In genomic region chr19:42132851-42133528, GRCh38 we compare ENCODE assay signal across 8 cellular contexts. TPM values are rescaled to one million over a fixed set of nuclear protein-coding genes. Genes with fewer than 3 reads are reported as not detected.
DNase-seq lines count a peak whose midpoint lies in the region; ATAC-seq and TF ChIP-seq lines count a peak whose summit lies in the region.

No MANE protein-coding gene starts in this region.

- H3K36me3 Mint-ChIP-seq in activated CD8-positive, alpha-beta T cell treated with anti-CD3 and anti-CD28 coated beads for 36 hours (ENCODE audit: low read depth) = peaks cover 3% of the 10 kb centered on the region

- H3K36me3 ChIP-seq in effector memory CD4-positive, alpha-beta T cell (ENCODE audit: control insufficient read depth, insufficient read depth, low read length) = no peaks in the 10 kb centered on the region

- peak; percentile 94 for DNase-seq in GM03348 (ENCODE audit: low spot score)
- peak; percentile 95 for DNase-seq in NCI-H748 (lab: John Stamatoyannopoulos, UW; ENCODE audit: unreplicated experiment)
- peak; percentile 81 for DNase-seq in activated CD8-positive, alpha-beta T cell treated with anti-CD3 and anti-CD28 coated beads for 36 hours
- DNase-seq in effector memory CD4-positive, alpha-beta T cell = peak; percentile 76 to 77 (median 76)
- peak; percentile 93 for DNase-seq in mesenteric fat pad (ENCODE audit: low spot score)
- peak; percentile 84 for DNase-seq in stimulated activated CD8-positive, alpha-beta memory T cell treated with anti-CD3 and anti-CD28 coated beads, Interleukin-15, amount 100 ng/mL, for 24 hours (ENCODE audit: low read depth)
- no peak for DNase-seq in cortex of kidney (lab: John Stamatoyannopoulos, UW)

- H3K27ac Mint-ChIP-seq in activated CD8-positive, alpha-beta T cell treated with anti-CD3 and anti-CD28 coated beads for 36 hours = peak overlapping the region; percentile 79

- no peaks in the 10 kb centered on the region for H3K9me3 Mint-ChIP-seq in activated CD8-positive, alpha-beta T cell treated with anti-CD3 and anti-CD28 coated beads for 36 hours

- peak overlapping the region; percentile 69 for H3K4me3 ChIP-seq in effector memory CD4-positive, alpha-beta T cell (ENCODE audit: insufficient read depth, low read depth, low read length, poor library complexity, severe bottlenecking)

- CTCF ChIA-PET in activated CD8-positive, alpha-beta T cell treated with anti-CD3 and anti-CD28 coated beads for 36 hours (lab: Charles Lee) = interaction anchor here (0.6 to 6.0 kb wide), 41 partner anchors 8 to 287 kb away, joined by 3 to 70 read pairs (median 4); partner anchors contain the start of genes DEDD2, GSK3A, PAFAH1B3 and PRR19

- H3K4me1 Mint-ChIP-seq in activated CD8-positive, alpha-beta T cell treated with anti-CD3 and anti-CD28 coated beads for 36 hours (ENCODE audit: low read depth) = peaks cover 40% of the 10 kb centered on the region

- H3K9me3 ChIP-seq in effector memory CD4-positive, alpha-beta T cell (ENCODE audit: control insufficient read depth, low read length) = no peaks in the 10 kb centered on the region

- no peaks in the 10 kb centered on the region for H3K27me3 Mint-ChIP-seq in activated CD8-positive, alpha-beta T cell treated with anti-CD3 and anti-CD28 coated beads for 36 hours

- peak overlapping the region; percentile 78 for H3K4me3 Mint-ChIP-seq in activated CD8-positive, alpha-beta T cell treated with anti-CD3 and anti-CD28 coated beads for 36 hours

- no peaks in the 10 kb centered on the region for H3K27me3 ChIP-seq in effector memory CD4-positive, alpha-beta T cell (replicated peaks; ENCODE audit: control insufficient read depth, insufficient read depth, low read length, poor library complexity, severe bottlenecking)

- intact Hi-C loops in activated CD8-positive, alpha-beta T cell treated with anti-CD3 and anti-CD28 coated beads for 36 hours (cut with micrococcal nuclease) = loop anchor here (2.0 to 10.0 kb wide), 3 partner anchors 24 to 152 kb away; no protein-coding TSS in a partner anchor

- ATAC-seq in HG03354 (IDR thresholded peaks at IDR 0.05; ENCODE audit: poor library complexity, severe bottlenecking, unreplicated experiment) = peak; percentile 32
- peak; percentile 74 for ATAC-seq in activated CD8-positive, alpha-beta T cell treated with anti-CD3 and anti-CD28 coated beads for 36 hours

- H3K27ac ChIP-seq in effector memory CD4-positive, alpha-beta T cell (ENCODE audit: insufficient read depth, low read length, poor library complexity, severe bottlenecking) = peak overlapping the region; percentile 77

- peaks cover 52% of the 10 kb centered on the region for H3K4me1 ChIP-seq in effector memory CD4-positive, alpha-beta T cell (ENCODE audit: control insufficient read depth, insufficient read depth, low read length, poor library complexity, severe bottlenecking)

- peak; percentile 99 for TF ChIP-seq CTCF in activated CD8-positive, alpha-beta T cell treated with anti-CD3 and anti-CD28 coated beads for 36 hours (IDR thresholded peaks at IDR 0.05)

- POLR2A ChIA-PET in activated CD8-positive, alpha-beta T cell treated with anti-CD3 and anti-CD28 coated beads for 36 hours (lab: Charles Lee) = interaction anchor here (0.7 to 3.1 kb wide), 8 partner anchors 10 to 114 kb away, joined by 3 to 22 read pairs (median 3); partner anchors contain the start of gene GSK3A

RNA-seq across cellular contexts. Expression of gene POU2F2, which starts 0.7 kb away (rescaled TPM):
- total RNA-seq in activated CD8-positive, alpha-beta T cell treated with anti-CD3 and anti-CD28 coated beads for 36 hours = 10 to 100 TPM; 37.7 to 40.7 TPM
- total RNA-seq in mesenteric fat pad = 2.7 TPM

RNA-seq across cellular contexts. Expression of gene ZNF574, which starts 57.0 kb away (rescaled TPM):
- 10 to 100 TPM; 12.4 to 12.8 TPM for total RNA-seq in activated CD8-positive, alpha-beta T cell treated with anti-CD3 and anti-CD28 coated beads for 36 hours
- total RNA-seq in mesenteric fat pad = 8.9 TPM

Comparison
In these comparisons a context has a peak if more than half of its experiments do, and no peak if none do; other contexts are left out.
1. RNA of gene POU2F2, which starts 0.7 kb away (total RNA-seq): 37.7 to 40.7 TPM in activated CD8-positive, alpha-beta T cell treated with anti-CD3 and anti-CD28 coated beads for 36 hours; 2.7 TPM in mesenteric fat pad (single experiment); every median in the first group is over 10 times any median in the second.